In genomic region chr22:19846620-19847344, GRCh38 we compare ENCODE assay signal across 15 cellular contexts. TPM values are rescaled to one million over a fixed set of nuclear protein-coding genes. Genes with fewer than 3 reads are reported as not detected.
A peak's percentile ranks its signal among the peaks of the same experiment; 100 is the strongest.
DNase-seq lines count a peak whose midpoint lies in the region; ATAC-seq, FAIRE-seq and TF ChIP-seq lines count a peak whose summit lies in the region.
"Had no signal": no experiment of that assay in that cellular context is flagged by ENCODE, and none has a peak within 500 bp of the region (broad histone marks: within the 10 kb centered on the region; RNA-seq: fewer than 3 reads in every experiment).

No MANE protein-coding gene starts in this region.

- POLR2A ChIA-PET in GM12878 (lab: Charles Lee), result no interaction called here
- POLR2A ChIA-PET in CD8-positive, alpha-beta memory T cell (lab: Charles Lee), result no interaction called here

- no peak overlapping the region for H3K9ac ChIP-seq in GM12878 (ENCODE audit: control insufficient read depth, insufficient read depth, low read length)

- TF ChIP-seq RAD21 in GM12878 (IDR thresholded peaks at IDR 0.05; ENCODE audit: insufficient read depth, low read depth, low read length), result no peak

- H3K4me2 ChIP-seq in GM12878 (ENCODE audit: control insufficient read depth, insufficient read depth), result no peak overlapping the region
- no peak overlapping the region for H3K4me2 ChIP-seq in osteoblast (ENCODE audit: insufficient read depth, low read length)

- SMC1A ChIA-PET in GM12878 (lab: Charles Lee; ENCODE audit: uncharacterized antibody, unreplicated experiment), result no interaction called here

- ATAC-seq in GM12878, result no peak
- no peak for ATAC-seq in activated naive CD8-positive, alpha-beta T cell treated with anti-CD3 and anti-CD28 coated beads, Interleukin-2, amount 50 U/mL, for 24 hours

- in situ Hi-C loops in GM12878 (cut with MboI), result no loop called here

- peak overlapping the region in 1 of 7 donors; percentile 42 for H3K4me3 Mint-ChIP-seq in CD8-positive, alpha-beta memory T cell
- no peak overlapping the region for H3K4me3 Mint-ChIP-seq in activated naive CD8-positive, alpha-beta T cell treated with anti-CD3 and anti-CD28 coated beads, Interleukin-2, amount 50 U/mL, for 24 hours

- H3K9me3 ChIP-seq in GM12878 (replicated peaks; ENCODE audit: control insufficient read depth, insufficient read depth, low read length), result no peaks in the 10 kb centered on the region; the same call in 2 of the 3 replicates
- H3K9me3 ChIP-seq in osteoblast (ENCODE audit: low read depth, low read length), result no peaks in the 10 kb centered on the region
- H3K9me3 ChIP-seq in CD8-positive, alpha-beta memory T cell (ENCODE audit: low read length), result no peaks in the 10 kb centered on the region
- H3K9me3 ChIP-seq in tibial nerve, result peaks cover 0 to 4% (median 0%) of the 10 kb centered on the region in 4 donors

- TF ChIP-seq CTCF in GM12878 (IDR thresholded peaks at IDR 0.05 in 2 of 3, conservative IDR thresholded peaks at IDR 0.05 in 1 of 3; ENCODE audit: control insufficient read depth in 2 of 3, extremely low read depth in 1 of 3, insufficient read depth in 1 of 3, low read depth in 3 of 3, low read length in 3 of 3), result no peak
- TF ChIP-seq CTCF in osteoblast (IDR thresholded peaks at IDR 0.05; ENCODE audit: extremely low read depth, low read depth, low read length), result no peak
- TF ChIP-seq CTCF in tibial nerve (IDR thresholded peaks at IDR 0.05), result no peak

- intact Hi-C loops in GM12878 (cut with micrococcal nuclease; ENCODE audit: unreplicated experiment), result no loop called here

- H3K9me3 Mint-ChIP-seq in CD8-positive, alpha-beta memory T cell, result no peaks in the 10 kb centered on the region
- no peaks in the 10 kb centered on the region for H3K9me3 Mint-ChIP-seq in activated naive CD8-positive, alpha-beta T cell treated with anti-CD3 and anti-CD28 coated beads, Interleukin-2, amount 50 U/mL, for 24 hours

- RAD21 ChIA-PET in GM12878 (lab: Charles Lee; ENCODE audit: unreplicated experiment), result no interaction called here

- no peaks in the 10 kb centered on the region for H3K27me3 Mint-ChIP-seq in CD8-positive, alpha-beta memory T cell
- H3K27me3 Mint-ChIP-seq in activated naive CD8-positive, alpha-beta T cell treated with anti-CD3 and anti-CD28 coated beads, Interleukin-2, amount 50 U/mL, for 24 hours, result no peaks in the 10 kb centered on the region

- H3K36me3 ChIP-seq in H7 (replicated peaks; ENCODE audit: control insufficient read depth, insufficient read depth, low read length) (peaks cover 8% of the 10 kb centered on the region), GM12878 (ENCODE audit: control insufficient read depth in 2 of 2, insufficient read depth in 2 of 2, low read length in 1 of 2) (peaks cover 5 to 9% of the 10 kb centered on the region in 2 experiments), osteoblast (ENCODE audit: insufficient read depth, low read length) (peaks cover 22% of the 10 kb centered on the region), tibial nerve (peaks cover 0 to 44% (median 6%) of the 10 kb centered on the region in 3 donors)
- peaks cover 24% of the 10 kb centered on the region for H3K36me3 ChIP-seq in CD8-positive, alpha-beta memory T cell (ENCODE audit: insufficient read depth, low read length)

- BruUV-seq in GM12878 (replicated peaks; lab: Mats Ljungman, UMichigan), result no TSS peak

- no peaks in the 10 kb centered on the region for H3K27me3 ChIP-seq in H7 (ENCODE audit: control insufficient read depth, insufficient read depth, low read length)
- no peaks in the 10 kb centered on the region for H3K27me3 ChIP-seq in GM12878 (replicated peaks in 1 of 2; ENCODE audit: control insufficient read depth in 2 of 2, insufficient read depth in 2 of 2, low read length in 1 of 2)
- no peaks in the 10 kb centered on the region for H3K27me3 ChIP-seq in osteoblast (ENCODE audit: insufficient read depth, low read length)
- H3K27me3 ChIP-seq in CD8-positive, alpha-beta memory T cell (ENCODE audit: insufficient read depth, low read length, poor library complexity, severe bottlenecking), result no peaks in the 10 kb centered on the region
- no peaks in the 10 kb centered on the region for H3K27me3 ChIP-seq in tibial nerve

- H3K27ac ChIP-seq in GM12878 (ENCODE audit: control insufficient read depth, insufficient read depth), result no peak overlapping the region
- H3K27ac ChIP-seq in osteoblast (ENCODE audit: low read depth, low read length), result no peak overlapping the region
- no peak overlapping the region for H3K27ac ChIP-seq in CD8-positive, alpha-beta memory T cell (ENCODE audit: low read depth, low read length)
- H3K27ac ChIP-seq in tibial nerve, result no peak overlapping the region
- H3K27ac ChIP-seq: C4-2B had no signal

- WGBS in GM12878 (ENCODE audit: insufficient coverage, insufficient replicate concordance, low lambda C conversion rate, missing lambda C conversion rate), result 86% methylated on average over 9 of the region's 9 CpGs
- WGBS in tibial nerve, 2 donors, result 93% methylated on average over 7 to 9 of the region's 9 CpGs

- FAIRE-seq in GM12878 (lab: Jason Lieb, UNC), result no peak
- FAIRE-seq: RCC 7860 had no signal

- no peak for TF ChIP-seq EP300 in GM12878 (IDR thresholded peaks at IDR 0.05; ENCODE audit: borderline replicate concordance in 1 of 2, control insufficient read depth in 1 of 2, low read depth in 2 of 2, low read length in 2 of 2)
- TF ChIP-seq EP300 in tibial nerve (IDR thresholded peaks at IDR 0.05), result no peak

- no peak overlapping the region for H3K4me3 ChIP-seq in H7 (ENCODE audit: insufficient read depth, low read depth, low read length)
- H3K4me3 ChIP-seq in GM12878, result no peak overlapping the region
- H3K4me3 ChIP-seq in osteoblast (ENCODE audit: insufficient read depth, low read length), result no peak overlapping the region
- no peak overlapping the region for H3K4me3 ChIP-seq in CD8-positive, alpha-beta memory T cell (ENCODE audit: low read length)
- no peak overlapping the region for H3K4me3 ChIP-seq in tibial nerve

- H3K4me1 Mint-ChIP-seq in CD8-positive, alpha-beta memory T cell, result peaks cover 8 to 39% (median 9%) of the 10 kb centered on the region in 3 donors
- peaks cover 22% of the 10 kb centered on the region for H3K4me1 Mint-ChIP-seq in activated naive CD8-positive, alpha-beta T cell treated with anti-CD3 and anti-CD28 coated beads, Interleukin-2, amount 50 U/mL, for 24 hours

- H3K36me3 Mint-ChIP-seq in CD8-positive, alpha-beta memory T cell, result peaks cover 0 to 33% (median 4%) of the 10 kb centered on the region in 3 donors
- peaks cover 19% of the 10 kb centered on the region for H3K36me3 Mint-ChIP-seq in activated naive CD8-positive, alpha-beta T cell treated with anti-CD3 and anti-CD28 coated beads, Interleukin-2, amount 50 U/mL, for 24 hours (ENCODE audit: low read depth)

- TF ChIP-seq POLR2A in GM12878 (IDR thresholded peaks at IDR 0.05; ENCODE audit: low read depth, low read length), result peak; percentile 43; the same call in 1 of the 2 replicates
- TF ChIP-seq POLR2A in tibial nerve (IDR thresholded peaks at IDR 0.05), result no peak

- H2AFZ ChIP-seq in GM12878 (ENCODE audit: control insufficient read depth, low read depth, low read length) (no peak overlapping the region), osteoblast (ENCODE audit: low read length) (no peak overlapping the region)

- DNase-seq in D341Med (ENCODE audit: low spot score), result peak; percentile 22
- peak; percentile 33 for DNase-seq in H7
- DNase-seq in GM12878 (ENCODE audit: low read depth, low spot score), result no peak
- DNase-seq in osteoblast (ENCODE audit: insufficient read length, low spot score, missing footprints), result peak; percentile 42
- no peak for DNase-seq in CD8-positive, alpha-beta memory T cell
- no peak for DNase-seq in tibial nerve (ENCODE audit: low spot score in 2 of 2)
- DNase-seq in activated naive CD8-positive, alpha-beta T cell treated with anti-CD3 and anti-CD28 coated beads, Interleukin-2, amount 50 U/mL, for 24 hours, result no peak
- DNase-seq: COR-L47, HCEC 1CT, KBM-7, NCI-H1105, NCI-H2081 treated with DMSO at 0.1 percent for 48 hours, Right ventricle myocardium superior had no signal

- no peaks in the 10 kb centered on the region for H4K20me1 ChIP-seq in GM12878 (ENCODE audit: control insufficient read depth, insufficient read depth)
- peaks cover 8% of the 10 kb centered on the region for H4K20me1 ChIP-seq in osteoblast (ENCODE audit: insufficient read depth, low read length)

- H3K79me2 ChIP-seq in GM12878 (ENCODE audit: control insufficient read depth, insufficient read depth, low read length) (no peaks in the 10 kb centered on the region), osteoblast (ENCODE audit: insufficient read depth, low read length) (peaks cover 44% of the 10 kb centered on the region)

- CTCF ChIA-PET in GM12878 (lab: Yijun Ruan, JAX), result no interaction called here
- CTCF ChIA-PET in CD8-positive, alpha-beta memory T cell (lab: Charles Lee), result no interaction called here

- H3K4me1 ChIP-seq in GM12878 (ENCODE audit: control insufficient read depth, insufficient read depth, low read length) (no peaks in the 10 kb centered on the region; the same call in none of the 2 replicates), osteoblast (ENCODE audit: insufficient read depth, low read length) (peaks cover 13% of the 10 kb centered on the region), tibial nerve (peaks cover 0 to 45% (median 14%) of the 10 kb centered on the region in 4 donors)
- peaks cover 24% of the 10 kb centered on the region for H3K4me1 ChIP-seq in CD8-positive, alpha-beta memory T cell (ENCODE audit: insufficient read depth, low read length)

- no peak overlapping the region for H3K27ac Mint-ChIP-seq in CD8-positive, alpha-beta memory T cell
- no peak overlapping the region for H3K27ac Mint-ChIP-seq in activated naive CD8-positive, alpha-beta T cell treated with anti-CD3 and anti-CD28 coated beads, Interleukin-2, amount 50 U/mL, for 24 hours

RNA-seq across cellular contexts. Expression of gene GNB1L, which starts 7.9 kb away (rescaled TPM):
- 31.4 and 38.2 TPM in 2 replicates for total RNA-seq in H7 (2014; rRNA removed; shearing (Covaris generic))
- total RNA-seq in GM12878 (2013; cell fraction: nucleolus; rRNA removed), result 3.6 and 3.8 TPM in 2 replicates
- 13.8 and 19.4 TPM in 2 replicates for total RNA-seq in GM12878 (2014; rRNA removed)
- total RNA-seq in GM12878 (2014; rRNA removed; fragmentation: Illumina TruSeq; extraction: Trizol), result 0.83 and 2.1 TPM in 2 replicates
- 12.6 and 13.4 TPM in 2 replicates for total RNA-seq in GM12878 (2021)
- polyA plus RNA-seq in GM12878 (2011; ENCODE audit: low read depth), result 1.3 TPM
- 1.2 and 3.0 TPM in 2 replicates for polyA plus RNA-seq in GM12878 (2011; rRNA removed)
- polyA plus RNA-seq in GM12878 (2011; cell fraction: cytosol; rRNA removed), result 4.8 and 8.8 TPM in 2 replicates
- polyA plus RNA-seq in GM12878 (2011; cell fraction: nucleus; rRNA removed), result 10.3 and 13.4 TPM in 2 replicates
- 5.3 and 7.3 TPM in 2 replicates for polyA plus RNA-seq in GM12878 (2012)
- polyA plus RNA-seq in GM12878 (2014; fragmentation: Illumina TruSeq; extraction: Trizol), result 0.03 and 0.37 TPM in 2 replicates
- under 1 TPM; 0.21 to 0.99 TPM for polyA plus RNA-seq in GM12878 (2014; fragmentation: Nextera tagmentation; extraction: Ambion mirVana)
- 10.5 and 11.0 TPM in 2 replicates for polyA plus RNA-seq in GM12878 (2014; rRNA removed)
- polyA plus RNA-seq in GM12878 (2016; fragmentation: Nextera tagmentation; extraction: Ambion mirVana), result 10 to 100 TPM; 15.4 to 17.3 TPM
- 1.2 and 4.3 TPM in 2 replicates for polyA minus RNA-seq in GM12878 (2011; rRNA and poly(A)+ RNA removed)
- polyA minus RNA-seq in GM12878 (2011; cell fraction: cytosol; rRNA and poly(A)+ RNA removed), result 2.5 TPM in 2 replicates
- 1.2 and 2.5 TPM in 2 replicates for polyA minus RNA-seq in GM12878 (2011; cell fraction: nucleus; rRNA and poly(A)+ RNA removed)
- total RNA-seq in osteoblast, result 4.0 and 5.6 TPM in 2 replicates
- 10 to 100 TPM; 16.6 to 17.9 TPM for total RNA-seq in CD8-positive, alpha-beta memory T cell
- polyA plus RNA-seq in CD8-positive, alpha-beta memory T cell, result 14.2 TPM
- total RNA-seq in tibial nerve, result 1 to 10 TPM; 2.9 to 8.1 (median 6.3) TPM

RNA-seq across cellular contexts. Expression of gene RTL10, which starts 7.9 kb away (rescaled TPM):
- 12.3 and 12.7 TPM in 2 replicates for total RNA-seq in H7 (2014; rRNA removed; shearing (Covaris generic))
- 20.1 and 22.8 TPM in 2 replicates for total RNA-seq in GM12878 (2013; cell fraction: nucleolus; rRNA removed)
- total RNA-seq in GM12878 (2014; rRNA removed), result 10.9 and 12.0 TPM in 2 replicates
- total RNA-seq in GM12878 (2014; rRNA removed; fragmentation: Illumina TruSeq; extraction: Trizol), result 5.1 and 5.9 TPM in 2 replicates
- total RNA-seq in GM12878 (2021), result 17.8 and 17.9 TPM in 2 replicates
- 6.4 TPM for polyA plus RNA-seq in GM12878 (2011; ENCODE audit: low read depth)
- polyA plus RNA-seq in GM12878 (2011; rRNA removed), result 4.0 and 7.2 TPM in 2 replicates
- polyA plus RNA-seq in GM12878 (2011; cell fraction: cytosol; rRNA removed), result 8.1 and 9.5 TPM in 2 replicates
- 17.0 and 18.2 TPM in 2 replicates for polyA plus RNA-seq in GM12878 (2011; cell fraction: nucleus; rRNA removed)
- polyA plus RNA-seq in GM12878 (2012), result 7.9 and 8.2 TPM in 2 replicates
- polyA plus RNA-seq in GM12878 (2014; fragmentation: Illumina TruSeq; extraction: Trizol), result 7.0 and 9.6 TPM in 2 replicates
- 1 to 10 TPM; 5.3 to 7.3 TPM for polyA plus RNA-seq in GM12878 (2014; fragmentation: Nextera tagmentation; extraction: Ambion mirVana)
- 10.8 and 11.1 TPM in 2 replicates for polyA plus RNA-seq in GM12878 (2014; rRNA removed)
- polyA plus RNA-seq in GM12878 (2016; fragmentation: Nextera tagmentation; extraction: Ambion mirVana), result 10 to 100 TPM; 13.8 to 18.1 TPM
- polyA minus RNA-seq in GM12878 (2011; rRNA and poly(A)+ RNA removed), result 11.6 and 13.2 TPM in 2 replicates
- 2.8 and 4.0 TPM in 2 replicates for polyA minus RNA-seq in GM12878 (2011; cell fraction: cytosol; rRNA and poly(A)+ RNA removed)
- polyA minus RNA-seq in GM12878 (2011; cell fraction: nucleus; rRNA and poly(A)+ RNA removed), result 8.8 and 17.7 TPM in 2 replicates
- 10.3 and 11.9 TPM in 2 replicates for total RNA-seq in osteoblast
- 10 to 100 TPM; 18.1 to 23.2 TPM for total RNA-seq in CD8-positive, alpha-beta memory T cell
- polyA plus RNA-seq in CD8-positive, alpha-beta memory T cell, result 10.8 TPM
- 10 to 100 TPM; 10.2 to 13.3 (median 11.4) TPM for total RNA-seq in tibial nerve

Comparison
In these comparisons a context has a peak if more than half of its experiments do, and no peak if none do; other contexts are left out.
1. DNase-seq: peak in D341Med (single experiment), H7 (single experiment) and osteoblast (single experiment); none in GM12878 (single experiment), CD8-positive, alpha-beta memory T cell (0 of 5), tibial nerve (0 of 2) and activated naive CD8-positive, alpha-beta T cell treated with anti-CD3 and anti-CD28 coated beads, Interleukin-2, amount 50 U/mL, for 24 hours (single experiment).